25 cellular contexts compared by ENCODE assay signal in genomic region chr5:10416868-10417267, GRCh38. TPM values are rescaled to one million over a fixed set of nuclear protein-coding genes. Genes with fewer than 3 reads are reported as not detected.
"Had no signal": no experiment of that assay in that cellular context is flagged by ENCODE, and none has a peak within 500 bp of the region (broad histone marks: within the 10 kb centered on the region; RNA-seq: fewer than 3 reads in every experiment).

No MANE protein-coding gene starts in this region.

- DNase-seq: IMR-90, Karpas-422, KG1, MG63, NCI-H1092, NCI-H1105 treated with DMSO at 0.1 percent for 48 hours, NCI-H1417 treated with DMSO at 0.1 percent for 48 hours, NCI-H146, NCI-H1694 treated with DMSO at 0.1 percent for 48 hours, NCI-H1930, NCI-H2081, NCI-H2107, NCI-H226, NCI-H446, NCI-H510A, NCI-H524 treated with DMSO at 0.1 percent for 48 hours, NCI-H69, NCI-H774, Right ventricle myocardium superior, RPMI8226, SIG-M5 had no signal

- H3K27me3 ChIP-seq: MG63, SJSA1 had no signal

- ATAC-seq: HepG2 had no signal

- H3K4me3 ChIP-seq: MG63, SJSA1, SK-N-MC had no signal

- H3K27ac ChIP-seq: SJSA1, SK-N-MC had no signal

- H3K9me3 ChIP-seq: MG63, SJSA1 had no signal

RNA-seq across cellular contexts. Expression of gene ROPN1L, which starts 24.8 kb away (rescaled TPM):
- total RNA-seq: HepG2, HT1080, Right ventricle myocardium superior had no signal
- polyA plus RNA-seq: HepG2 had no signal
